ENCODE assay signal across 8 cellular contexts in genomic region chr11:116986521-116987105, GRCh38.
DNase-seq lines count a peak whose midpoint lies in the region; ATAC-seq and FAIRE-seq lines count a peak whose summit lies in the region.

No MANE protein-coding gene starts in this region.

- H3K4me3 ChIP-seq in SK-N-MC: no peak overlapping the region
- no peak overlapping the region for H3K4me3 ChIP-seq in small intestine (ENCODE audit: low read depth in 1 of 2, low read length in 2 of 2)

- no peaks in the 10 kb centered on the region for H3K36me3 ChIP-seq in SK-N-MC (ENCODE audit: insufficient read depth, low read length)
- no peaks in the 10 kb centered on the region for H3K36me3 ChIP-seq in small intestine (ENCODE audit: control insufficient read depth in 2 of 2, insufficient read depth in 2 of 2, low read length in 2 of 2)

- 16 to 39% (median 23%) methylated on average over 2 of the region's 2 CpGs for WGBS in small intestine, 3 donors

- H3K4me1 ChIP-seq in small intestine (ENCODE audit: control insufficient read depth in 2 of 2, insufficient read depth in 1 of 2, low read depth in 1 of 2, low read length in 1 of 2): peaks cover 8 to 30% of the 10 kb centered on the region in 2 donors

- no peak overlapping the region for H3K9ac ChIP-seq in SK-N-MC (ENCODE audit: insufficient read length)

- no peak for FAIRE-seq in small intestine (lab: Jason Lieb, UNC)

- ATAC-seq in GM18870 (IDR thresholded peaks at IDR 0.05; ENCODE audit: unreplicated experiment) (peak; percentile 49), HG03108 (IDR thresholded peaks at IDR 0.05; ENCODE audit: unreplicated experiment) (peak; percentile 60), HG03571 (IDR thresholded peaks at IDR 0.05; ENCODE audit: unreplicated experiment) (no peak)

- H3K27me3 ChIP-seq in small intestine (ENCODE audit: control insufficient read depth in 2 of 2, insufficient read depth in 2 of 2, low read length in 2 of 2): no peaks in the 10 kb centered on the region

- H3K27ac ChIP-seq in SK-N-MC (peak overlapping the region; percentile 32; the same call in 1 of the 2 replicates), small intestine (ENCODE audit: low read depth in 1 of 2, low read length in 1 of 2) (peak overlapping the region in 1 of 2 donors; percentile 46)

- no peaks in the 10 kb centered on the region for H3K9me3 ChIP-seq in SK-N-MC (ENCODE audit: low read depth, low read length)
- H3K9me3 ChIP-seq in small intestine (ENCODE audit: control insufficient read depth, low read depth): no peaks in the 10 kb centered on the region

- DNase-seq in SK-N-MC (ENCODE audit: low read depth, low spot score) (no peak), fibroblast of peridontal ligament (ENCODE audit: extremely low read depth) (peak; percentile 89), small intestine (peak; percentile 51), DMS 273 treated with DMSO at 0.1 percent for 48 hours (lab: John Stamatoyannopoulos, UW) (no peak), NCI-H748 (lab: John Stamatoyannopoulos, UW; ENCODE audit: unreplicated experiment) (no peak)

Comparison
In these comparisons a context has a peak if more than half of its experiments do, and no peak if none do; other contexts are left out.
1. DNase-seq: peak in fibroblast of peridontal ligament (single experiment) and small intestine (single experiment); none in SK-N-MC (single experiment), DMS 273 treated with DMSO at 0.1 percent for 48 hours (single experiment) and NCI-H748 (single experiment).